23 cellular contexts compared by ENCODE assay signal in genomic region chr11:71544525-71545214, GRCh38. TPM values are rescaled to one million over a fixed set of nuclear protein-coding genes. Genes with fewer than 3 reads are reported as not detected.
"Had no signal": no experiment of that assay in that cellular context is flagged by ENCODE, and none has a peak within 500 bp of the region (broad histone marks: within the 10 kb centered on the region; RNA-seq: fewer than 3 reads in every experiment).

No MANE protein-coding gene starts in this region.

- H3K36me3 ChIP-seq: adrenal gland had no signal

- H2AFZ ChIP-seq: PC-9 had no signal

- H3K4me3 ChIP-seq: adrenal gland, PC-9 had no signal

- H3K4me1 ChIP-seq: adrenal gland had no signal

- H3K27me3 ChIP-seq: adrenal gland had no signal

- H3K9me3 ChIP-seq: adrenal gland had no signal

- DNase-seq: activated CD4-positive, alpha-beta T cell treated with anti-CD3 and anti-CD28 coated beads, Interleukin-2, amount 50 U/mL, for 4 hours; activated CD4-positive, CD25-positive, alpha-beta regulatory T cell treated with anti-CD3 and anti-CD28 coated beads, Interleukin-2, amount 50 U/mL, for 72 hours; activated CD8-positive, alpha-beta memory T cell treated with anti-CD3 and anti-CD28 coated beads, Interleukin-2, amount 50 U/mL, for 48 hours; activated CD8-positive, alpha-beta T cell treated with anti-CD3 and anti-CD28 coated beads, Interleukin-2, amount 10 ng/mL, durations not matched to agents 7 days and 5 days; activated naive CD4-positive, alpha-beta T cell treated with anti-CD3 and anti-CD28 coated beads, Interleukin-2, amount 50 U/mL, for 16 hours; activated naive CD8-positive, alpha-beta T cell treated with anti-CD3 and anti-CD28 coated beads, Interleukin-2, amount 10 ng/mL, durations not matched to agents 7 days and 5 days; activated T-cell treated with anti-CD3 and anti-CD28 coated beads, Interleukin-2, amount 50 U/mL, for 1 hour; adrenal gland; anterior cingulate cortex; central memory CD4-positive, alpha-beta T cell; MM.1S; NCI-H1105; NCI-H1436; NCI-H1694 treated with DMSO at 0.1 percent for 48 hours; NCI-H2029 treated with DMSO at 0.1 percent for 48 hours; NCI-H510A treated with DMSO at 0.1 percent for 48 hours; NCI-H69; PC-9; SIG-M5; T-helper 17 cell; T-helper 9 cell had no signal

- H3K27ac ChIP-seq: adrenal gland, PC-9 had no signal

- H3K4me2 ChIP-seq: PC-9 had no signal

RNA-seq across cellular contexts. Expression of gene KRTAP5-9, which starts 3.5 kb away (rescaled TPM):
- total RNA-seq: activated CD8-positive, alpha-beta T cell treated with anti-CD3 and anti-CD28 coated beads, Interleukin-2, amount 10 ng/mL, durations not matched to agents 7 days and 5 days; activated naive CD8-positive, alpha-beta T cell treated with anti-CD3 and anti-CD28 coated beads, Interleukin-2, amount 10 ng/mL, durations not matched to agents 7 days and 5 days; PC-9; T-helper 17 cell; WTC11 had no signal

RNA-seq across cellular contexts. Expression of gene KRTAP5-8, which starts 6.8 kb away (rescaled TPM):
- total RNA-seq: activated naive CD8-positive, alpha-beta T cell treated with anti-CD3 and anti-CD28 coated beads, Interleukin-2, amount 10 ng/mL, durations not matched to agents 7 days and 5 days; chondrocyte; PC-9; WTC11 had no signal
- polyA plus RNA-seq: adrenal gland had no signal

RNA-seq across cellular contexts. Expression of gene KRTAP5-7, which starts 17.6 kb away (rescaled TPM):
- total RNA-seq: activated CD8-positive, alpha-beta T cell treated with anti-CD3 and anti-CD28 coated beads, Interleukin-2, amount 10 ng/mL, durations not matched to agents 7 days and 5 days; activated naive CD8-positive, alpha-beta T cell treated with anti-CD3 and anti-CD28 coated beads, Interleukin-2, amount 10 ng/mL, durations not matched to agents 7 days and 5 days; chondrocyte; PC-9; T-helper 17 cell had no signal

RNA-seq across cellular contexts. Expression of gene KRTAP5-10, which starts 20.7 kb away (rescaled TPM):
- total RNA-seq: activated CD8-positive, alpha-beta T cell treated with anti-CD3 and anti-CD28 coated beads, Interleukin-2, amount 10 ng/mL, durations not matched to agents 7 days and 5 days; activated naive CD8-positive, alpha-beta T cell treated with anti-CD3 and anti-CD28 coated beads, Interleukin-2, amount 10 ng/mL, durations not matched to agents 7 days and 5 days; adrenal gland; chondrocyte; PC-9; T-helper 17 cell; WTC11 had no signal

RNA-seq across cellular contexts. Expression of gene KRTAP5-11, which starts 38.0 kb away (rescaled TPM):
- total RNA-seq: activated CD8-positive, alpha-beta T cell treated with anti-CD3 and anti-CD28 coated beads, Interleukin-2, amount 10 ng/mL, durations not matched to agents 7 days and 5 days; activated naive CD8-positive, alpha-beta T cell treated with anti-CD3 and anti-CD28 coated beads, Interleukin-2, amount 10 ng/mL, durations not matched to agents 7 days and 5 days; adrenal gland; chondrocyte; PC-9; T-helper 17 cell; WTC11 had no signal
- polyA plus RNA-seq: adrenal gland had no signal
